In the genomic region with DNA sequence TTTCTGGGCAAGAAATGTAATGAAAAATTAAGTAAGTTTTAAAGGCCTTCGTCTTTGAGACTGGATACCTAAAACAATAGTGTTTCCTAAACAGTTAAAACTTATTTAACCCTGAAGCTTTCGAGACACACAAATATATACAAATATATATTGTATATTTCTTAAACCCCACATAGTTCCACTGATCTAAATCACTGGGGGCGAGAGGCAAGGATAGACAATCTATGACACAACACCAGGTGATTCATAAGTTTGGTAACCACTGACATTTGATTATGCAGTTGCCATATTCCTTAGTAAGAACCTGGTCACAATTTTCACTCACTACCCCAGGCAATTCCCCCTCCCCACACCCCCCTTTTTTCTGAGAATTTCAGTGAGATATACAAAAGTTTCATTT, we compare ENCODE assay signal across 1 cellular context.
TF ChIP-seq lines count a peak whose summit lies in the region.

No MANE protein-coding gene starts in this region.

TF ChIP-seq in HCT116, 20 proteins besides CTCF, POLR2A, EP300 and RAD21 (continued from another document):
- TF ChIP-seq SRF (IDR thresholded peaks at IDR 0.05; ENCODE audit: low read depth) (0 out of 2 replicates have a peak, but pooled peaks have one; percentile 24), CEBPB (IDR thresholded peaks at IDR 0.05; ENCODE audit: low read depth) (peak; percentile 71), EZH2 (IDR thresholded peaks at IDR 0.05) (no peak), SIN3A (IDR thresholded peaks at IDR 0.05; ENCODE audit: low read depth) (no peak)
- TF ChIP-seq, protein P1, sequence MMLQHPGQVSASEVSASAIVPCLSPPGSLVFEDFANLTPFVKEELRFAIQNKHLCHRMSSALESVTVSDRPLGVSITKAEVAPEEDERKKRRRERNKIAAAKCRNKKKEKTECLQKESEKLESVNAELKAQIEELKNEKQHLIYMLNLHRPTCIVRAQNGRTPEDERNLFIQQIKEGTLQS (IDR thresholded peaks at IDR 0.05): no peak
- TF ChIP-seq, protein P2, sequence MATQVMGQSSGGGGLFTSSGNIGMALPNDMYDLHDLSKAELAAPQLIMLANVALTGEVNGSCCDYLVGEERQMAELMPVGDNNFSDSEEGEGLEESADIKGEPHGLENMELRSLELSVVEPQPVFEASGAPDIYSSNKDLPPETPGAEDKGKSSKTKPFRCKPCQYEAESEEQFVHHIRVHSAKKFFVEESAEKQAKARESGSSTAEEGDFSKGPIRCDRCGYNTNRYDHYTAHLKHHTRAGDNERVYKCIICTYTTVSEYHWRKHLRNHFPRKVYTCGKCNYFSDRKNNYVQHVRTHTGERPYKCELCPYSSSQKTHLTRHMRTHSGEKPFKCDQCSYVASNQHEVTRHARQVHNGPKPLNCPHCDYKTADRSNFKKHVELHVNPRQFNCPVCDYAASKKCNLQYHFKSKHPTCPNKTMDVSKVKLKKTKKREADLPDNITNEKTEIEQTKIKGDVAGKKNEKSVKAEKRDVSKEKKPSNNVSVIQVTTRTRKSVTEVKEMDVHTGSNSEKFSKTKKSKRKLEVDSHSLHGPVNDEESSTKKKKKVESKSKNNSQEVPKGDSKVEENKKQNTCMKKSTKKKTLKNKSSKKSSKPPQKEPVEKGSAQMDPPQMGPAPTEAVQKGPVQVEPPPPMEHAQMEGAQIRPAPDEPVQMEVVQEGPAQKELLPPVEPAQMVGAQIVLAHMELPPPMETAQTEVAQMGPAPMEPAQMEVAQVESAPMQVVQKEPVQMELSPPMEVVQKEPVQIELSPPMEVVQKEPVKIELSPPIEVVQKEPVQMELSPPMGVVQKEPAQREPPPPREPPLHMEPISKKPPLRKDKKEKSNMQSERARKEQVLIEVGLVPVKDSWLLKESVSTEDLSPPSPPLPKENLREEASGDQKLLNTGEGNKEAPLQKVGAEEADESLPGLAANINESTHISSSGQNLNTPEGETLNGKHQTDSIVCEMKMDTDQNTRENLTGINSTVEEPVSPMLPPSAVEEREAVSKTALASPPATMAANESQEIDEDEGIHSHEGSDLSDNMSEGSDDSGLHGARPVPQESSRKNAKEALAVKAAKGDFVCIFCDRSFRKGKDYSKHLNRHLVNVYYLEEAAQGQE (IDR thresholded peaks at IDR 0.05; ENCODE audit: low read depth): no peak
- TF ChIP-seq, protein P3, sequence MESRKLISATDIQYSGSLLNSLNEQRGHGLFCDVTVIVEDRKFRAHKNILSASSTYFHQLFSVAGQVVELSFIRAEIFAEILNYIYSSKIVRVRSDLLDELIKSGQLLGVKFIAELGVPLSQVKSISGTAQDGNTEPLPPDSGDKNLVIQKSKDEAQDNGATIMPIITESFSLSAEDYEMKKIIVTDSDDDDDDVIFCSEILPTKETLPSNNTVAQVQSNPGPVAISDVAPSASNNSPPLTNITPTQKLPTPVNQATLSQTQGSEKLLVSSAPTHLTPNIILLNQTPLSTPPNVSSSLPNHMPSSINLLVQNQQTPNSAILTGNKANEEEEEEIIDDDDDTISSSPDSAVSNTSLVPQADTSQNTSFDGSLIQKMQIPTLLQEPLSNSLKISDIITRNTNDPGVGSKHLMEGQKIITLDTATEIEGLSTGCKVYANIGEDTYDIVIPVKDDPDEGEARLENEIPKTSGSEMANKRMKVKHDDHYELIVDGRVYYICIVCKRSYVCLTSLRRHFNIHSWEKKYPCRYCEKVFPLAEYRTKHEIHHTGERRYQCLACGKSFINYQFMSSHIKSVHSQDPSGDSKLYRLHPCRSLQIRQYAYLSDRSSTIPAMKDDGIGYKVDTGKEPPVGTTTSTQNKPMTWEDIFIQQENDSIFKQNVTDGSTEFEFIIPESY (IDR thresholded peaks at IDR 0.05; ENCODE audit: extremely low read depth, insufficient replicate concordance, low read length): no peak
TF ChIP-seq in HCT116: peak in this region for 5.
